ENCODE assay signal across 8 cellular contexts in genomic region chr17:57902117-57902799, GRCh38. TPM values are rescaled to one million over a fixed set of nuclear protein-coding genes. Genes with fewer than 3 reads are reported as not detected.
DNase-seq lines count a peak whose midpoint lies in the region; ATAC-seq and TF ChIP-seq lines count a peak whose summit lies in the region.

No MANE protein-coding gene starts in this region.

- no peaks in the 10 kb centered on the region for H3K36me3 ChIP-seq in testis (ENCODE audit: low read depth, missing control alignments)

- no peak for TF ChIP-seq CTCF in natural killer cell (IDR thresholded peaks at IDR 0.05)
- no peak for TF ChIP-seq CTCF in testis (IDR thresholded peaks at IDR 0.05)

- no peak overlapping the region for H3K27ac Mint-ChIP-seq in natural killer cell treated with Interleukin-12 subunit alpha and Interleukin-12 subunit beta and Interleukin-15 and Interleukin-18, amount 100 ng/mL, for 72 hours
- no peak overlapping the region for H3K27ac Mint-ChIP-seq in natural killer cell

- H3K4me3 Mint-ChIP-seq in natural killer cell treated with Interleukin-12 subunit alpha and Interleukin-12 subunit beta and Interleukin-15 and Interleukin-18, amount 100 ng/mL, for 72 hours: no peak overlapping the region
- H3K4me3 Mint-ChIP-seq in natural killer cell: no peak overlapping the region

- H3K4me1 ChIP-seq in testis: peaks cover 34% of the 10 kb centered on the region

- H3K36me3 Mint-ChIP-seq in natural killer cell treated with Interleukin-12 subunit alpha and Interleukin-12 subunit beta and Interleukin-15 and Interleukin-18, amount 100 ng/mL, for 72 hours: no peaks in the 10 kb centered on the region
- H3K36me3 Mint-ChIP-seq in natural killer cell: no peaks in the 10 kb centered on the region

- ATAC-seq in natural killer cell treated with Interleukin-12 subunit alpha and Interleukin-12 subunit beta and Interleukin-15 and Interleukin-18, amount 100 ng/mL, for 72 hours: peak in 1 of 2 donors; percentile 34
- no peak for ATAC-seq in natural killer cell
- peak; percentile 40 for ATAC-seq in HG03139 (IDR thresholded peaks at IDR 0.05; ENCODE audit: unreplicated experiment)

- H3K9me3 Mint-ChIP-seq in natural killer cell treated with Interleukin-12 subunit alpha and Interleukin-12 subunit beta and Interleukin-15 and Interleukin-18, amount 100 ng/mL, for 72 hours: no peaks in the 10 kb centered on the region
- no peaks in the 10 kb centered on the region for H3K9me3 Mint-ChIP-seq in natural killer cell

- H3K27me3 ChIP-seq in testis: no peaks in the 10 kb centered on the region

- intact Hi-C loops in natural killer cell (cut with micrococcal nuclease) (no loop called here), testis (cut with DNase I; ENCODE audit: low total_unique reads) (no loop called here), head of caudate nucleus (cut with DNase I) (loop anchor here (5.0 kb wide), 1 partner anchor 50 kb away; the partner anchor contains the start of gene MRPS23)

- peaks cover 11 to 12% of the 10 kb centered on the region in 2 donors for H3K4me1 Mint-ChIP-seq in natural killer cell treated with Interleukin-12 subunit alpha and Interleukin-12 subunit beta and Interleukin-15 and Interleukin-18, amount 100 ng/mL, for 72 hours (ENCODE audit: low read depth in 2 of 2)
- peaks cover 15 to 21% of the 10 kb centered on the region in 2 donors for H3K4me1 Mint-ChIP-seq in natural killer cell

- no peaks in the 10 kb centered on the region for H3K9me3 ChIP-seq in testis

- H3K27ac ChIP-seq in temporal lobe (ENCODE audit: low read depth, low read length) (peak overlapping the region; percentile 89), testis (peak overlapping the region in 1 of 2 donors; percentile 2)

- DNase-seq in natural killer cell treated with Interleukin-12 subunit alpha and Interleukin-12 subunit beta and Interleukin-15 and Interleukin-18, amount 100 ng/mL, for 72 hours (ENCODE audit: low spot score): peak; percentile 12
- no peak for DNase-seq in natural killer cell
- peak; percentile 22 to 62 for DNase-seq in dermis microvascular lymphatic vessel endothelial cell (ENCODE audit: low read depth in 2 of 2)
- DNase-seq in testis: no peak
- DNase-seq in head of caudate nucleus: no peak
- no peak for DNase-seq in NCI-H524 treated with DMSO at 0.1 percent for 48 hours (lab: John Stamatoyannopoulos, UW)

- H3K4me3 ChIP-seq in testis: no peak overlapping the region

- H3K27me3 Mint-ChIP-seq in natural killer cell treated with Interleukin-12 subunit alpha and Interleukin-12 subunit beta and Interleukin-15 and Interleukin-18, amount 100 ng/mL, for 72 hours: peaks cover 0 to 3% of the 10 kb centered on the region in 2 donors
- peaks cover 0 to 4% of the 10 kb centered on the region in 2 donors for H3K27me3 Mint-ChIP-seq in natural killer cell (ENCODE audit: low read depth in 2 of 2)

- no peak for TF ChIP-seq POLR2A in testis (IDR thresholded peaks at IDR 0.05)

- 87 to 89% methylated on average over 13 of the region's 13 CpGs for WGBS in testis, 2 donors

RNA-seq across cellular contexts. Expression of gene MRPS23, which starts 52.4 kb away (rescaled TPM):
- 10 to 100 TPM; 55.3 to 65.0 TPM for total RNA-seq in natural killer cell treated with Interleukin-12 subunit alpha and Interleukin-12 subunit beta and Interleukin-15 and Interleukin-18, amount 100 ng/mL, for 72 hours
- total RNA-seq in natural killer cell (10 to 100 TPM; 12.8 to 17.3 (median 17.2) TPM), dermis microvascular lymphatic vessel endothelial cell (22.9 and 30.2 TPM in 2 replicates), temporal lobe (17.7 TPM), testis (10 to 100 TPM; 14.1 to 25.1 TPM)
- 57.4 TPM for polyA plus RNA-seq in testis (ENCODE audit: insufficient read depth, low read depth, low replicate concordance)

RNA-seq across cellular contexts. Expression of gene CUEDC1, which starts 53.0 kb away (rescaled TPM):
- under 1 TPM in 1 of 2 donors, not detected in 1; 0.19 TPM for total RNA-seq in natural killer cell treated with Interleukin-12 subunit alpha and Interleukin-12 subunit beta and Interleukin-15 and Interleukin-18, amount 100 ng/mL, for 72 hours
- total RNA-seq in natural killer cell (1 to 10 TPM; 1.5 to 3.7 (median 2.6) TPM), dermis microvascular lymphatic vessel endothelial cell (3.9 and 4.6 TPM in 2 replicates), temporal lobe (9.1 TPM), testis (1 to 10 TPM; 6.5 to 8.6 TPM)
- polyA plus RNA-seq in testis (ENCODE audit: insufficient read depth, low read depth, low replicate concordance): 13.3 TPM

Comparison
In these comparisons a context has a peak if more than half of its experiments do, and no peak if none do; other contexts are left out.
1. DNase-seq: peak in natural killer cell treated with Interleukin-12 subunit alpha and Interleukin-12 subunit beta and Interleukin-15 and Interleukin-18, amount 100 ng/mL, for 72 hours (single experiment) and dermis microvascular lymphatic vessel endothelial cell (2 of 2); none in natural killer cell (single experiment), testis (single experiment), head of caudate nucleus (0 of 42) and NCI-H524 treated with DMSO at 0.1 percent for 48 hours (single experiment).